In genomic region chr13:49802410-49802809, GRCh38 we compare ENCODE assay signal across 32 cellular contexts.
"Had no signal": no experiment of that assay in that cellular context is flagged by ENCODE, and none has a peak within 500 bp of the region (broad histone marks: within the 10 kb centered on the region; RNA-seq: fewer than 3 reads in every experiment).

No MANE protein-coding gene starts in this region.

- H3K4me1 ChIP-seq: adrenal gland, esophagus muscularis mucosa, foreskin keratinocyte, gastrocnemius medialis, heart left ventricle had no signal

- ATAC-seq: activated CD4-positive, alpha-beta T cell treated with anti-CD3 and anti-CD28 coated beads for 36 hours; activated CD8-positive, alpha-beta memory T cell treated with anti-CD3 and anti-CD28 coated beads, Interleukin-2, amount 10 ng/mL, durations not matched to agents 7 days and 5 days; activated CD8-positive, alpha-beta T cell treated with anti-CD3 and anti-CD28 coated beads, Interleukin-2, amount 10 ng/mL, durations not matched to agents 7 days and 5 days; activated naive CD8-positive, alpha-beta T cell treated with anti-CD3 and anti-CD28 coated beads, Interleukin-2, amount 50 U/mL, for 24 hours; body of pancreas; effector memory CD8-positive, alpha-beta T cell; foreskin keratinocyte; gastrocnemius medialis; heart left ventricle had no signal

- H3K4me3 ChIP-seq: adrenal gland, body of pancreas, esophagus muscularis mucosa, gastrocnemius medialis, heart left ventricle had no signal

- H3K27ac ChIP-seq: adrenal gland, body of pancreas, esophagus muscularis mucosa, foreskin keratinocyte, gastrocnemius medialis, heart left ventricle had no signal

- DNase-seq: activated CD4-positive, alpha-beta memory T cell treated with anti-CD3 and anti-CD28 coated beads for 36 hours; activated CD4-positive, alpha-beta T cell treated with anti-CD3 and anti-CD28 coated beads for 36 hours; activated CD4-positive, alpha-beta T cell treated with anti-CD3 and anti-CD28 coated beads, Interleukin-2, amount 10 ng/mL, durations not matched to agents 24 days and 14 days; activated CD4-positive, CD25-positive, alpha-beta regulatory T cell; activated CD4-positive, CD25-positive, alpha-beta regulatory T cell treated with anti-CD3 and anti-CD28 coated beads, Interleukin-2, amount 50 U/mL, for 72 hours; activated CD8-positive, alpha-beta memory T cell treated with anti-CD3 and anti-CD28 coated beads, Interleukin-2, amount 10 ng/mL, durations not matched to agents 7 days and 5 days; activated CD8-positive, alpha-beta memory T cell treated with anti-CD3 and anti-CD28 coated beads, Interleukin-2, amount 50 U/mL, for 4 hours; activated CD8-positive, alpha-beta T cell treated with anti-CD3 and anti-CD28 coated beads, Interleukin-2, amount 10 ng/mL, durations not matched to agents 7 days and 5 days; activated effector memory CD4-positive, alpha-beta T cell treated with anti-CD3 and anti-CD28 coated beads, Interleukin-2, amount 50 U/mL, for 16 hours; activated naive CD4-positive, alpha-beta T cell treated with anti-CD3 and anti-CD28 coated beads for 36 hours; activated naive CD8-positive, alpha-beta T cell treated with anti-CD3 and anti-CD28 coated beads for 36 hours; activated naive CD8-positive, alpha-beta T cell treated with anti-CD3 and anti-CD28 coated beads, Interleukin-2, amount 50 U/mL, for 24 hours; activated T-cell treated with anti-CD3 and anti-CD28 coated beads, Interleukin-2, amount 50 U/mL, for 1 hour; activated T-cell treated with anti-CD3 and anti-CD28 coated beads, Interleukin-2, amount 50 U/mL, for 48 hours; adrenal gland; amygdala; aorta; body of pancreas; caudate nucleus; cortex of kidney; dermis blood vessel endothelial cell; effector CD4-positive, alpha-beta T cell; effector memory CD8-positive, alpha-beta T cell; erythroblast; foreskin keratinocyte; gastrocnemius medialis; glutamatergic neuron; heart left ventricle; T-helper 1 cell; T-helper 2 cell had no signal

- H3K9me3 ChIP-seq: adrenal gland, body of pancreas, esophagus muscularis mucosa, gastrocnemius medialis, heart left ventricle had no signal

- H3K36me3 ChIP-seq: adrenal gland, esophagus muscularis mucosa, gastrocnemius medialis, heart left ventricle had no signal

- FAIRE-seq: colon had no signal

- H3K27me3 ChIP-seq: adrenal gland, body of pancreas, gastrocnemius medialis, heart left ventricle had no signal
